ENCODE assay signal across 17 cellular contexts in the genomic region with DNA sequence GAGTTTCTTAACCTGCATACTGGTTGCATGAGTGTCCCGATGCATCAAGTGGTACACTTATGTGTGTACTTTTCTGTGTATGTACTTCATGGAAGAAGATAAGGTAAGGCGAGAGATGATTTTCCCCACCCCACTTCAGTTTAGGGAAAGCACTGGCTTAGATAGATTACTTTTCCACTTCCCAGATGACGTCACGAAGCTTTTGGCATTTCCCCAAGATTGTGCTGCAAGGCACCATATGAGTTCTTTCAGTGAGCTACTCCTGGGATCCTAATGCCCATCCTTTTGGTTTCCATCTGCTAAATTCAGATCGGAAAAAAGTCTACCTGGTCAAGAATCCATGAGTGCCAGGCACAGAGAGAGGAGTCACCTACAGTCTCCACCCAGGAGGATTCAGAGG. TPM values are rescaled to one million over a fixed set of nuclear protein-coding genes. Genes with fewer than 3 reads are reported as not detected.
DNase-seq lines count a peak whose midpoint lies in the region; ATAC-seq, FAIRE-seq and TF ChIP-seq lines count a peak whose summit lies in the region.
"Had no signal": no experiment of that assay in that cellular context is flagged by ENCODE, and none has a peak within 500 bp of the region (broad histone marks: within the 10 kb centered on the region; RNA-seq: fewer than 3 reads in every experiment).

No MANE protein-coding gene starts in this region.

- peaks cover 9% of the 10 kb centered on the region for H3K27me3 ChIP-seq in bronchial epithelial cell (ENCODE audit: control insufficient read depth, insufficient read depth, low read length)
- no peaks in the 10 kb centered on the region for H3K27me3 ChIP-seq in hepatocyte
- H3K27me3 ChIP-seq: SJCRH30 had no signal

- DNase-seq in A172 (ENCODE audit: low spot score), result peak; percentile 4
- peak; percentile 10 for DNase-seq in H4 (ENCODE audit: low spot score)
- peak; percentile 38 for DNase-seq in bronchial epithelial cell (ENCODE audit: low read depth)
- DNase-seq in hepatocyte (ENCODE audit: low spot score), result peak; percentile 50
- DNase-seq in NCI-H748 (lab: John Stamatoyannopoulos, UW; ENCODE audit: unreplicated experiment), result no peak
- DNase-seq in left lobe of liver (ENCODE audit: low spot score), result no peak
- no peak for DNase-seq in activated naive CD4-positive, alpha-beta T cell treated with anti-CD3 and anti-CD28 coated beads, Interleukin-2, amount 50 U/mL, for 16 hours
- DNase-seq: activated CD8-positive, alpha-beta memory T cell treated with anti-CD3 and anti-CD28 coated beads, Interleukin-2, amount 50 U/mL, for 4 hours; activated naive CD4-positive, alpha-beta T cell treated with Interleukin-2 at 50 U/mL for 16 hours; hypothalamus; NCI-H146; NCI-H446 treated with DMSO at 0.1 percent for 48 hours; stimulated activated CD4-positive, alpha-beta T cell treated with anti-CD3 and anti-CD28 coated beads, Interleukin-4, amount 100 ng/mL, for 4 hours; transverse colon had no signal

- no peak for FAIRE-seq in bronchial epithelial cell (lab: Jason Lieb, UNC)

- no peaks in the 10 kb centered on the region for H3K9me2 ChIP-seq in hepatocyte (replicated peaks; ENCODE audit: insufficient read depth)

- no peak overlapping the region for H3K4me3 ChIP-seq in bronchial epithelial cell (ENCODE audit: low read depth, low read length)
- no peak overlapping the region for H3K4me3 ChIP-seq in hepatocyte
- H3K4me3 ChIP-seq: SJCRH30, transverse colon had no signal

- peaks cover 4% of the 10 kb centered on the region for H3K4me1 ChIP-seq in hepatocyte (ENCODE audit: insufficient read depth)
- H3K4me1 ChIP-seq: parathyroid adenoma, SJCRH30 had no signal

- WGBS in hepatocyte (ENCODE audit: low lambda C conversion rate, missing lambda C conversion rate), result 74% methylated on average over 5 of the region's 5 CpGs

- no peaks in the 10 kb centered on the region for H3K9me3 ChIP-seq in hepatocyte (ENCODE audit: low read depth)
- H3K9me3 ChIP-seq: SJCRH30, transverse colon had no signal

- H4K20me1 ChIP-seq in hepatocyte (ENCODE audit: insufficient read depth, poor library complexity, severe bottlenecking), result no peaks in the 10 kb centered on the region

- ATAC-seq in left lobe of liver, result no peak
- ATAC-seq in GM18868 (IDR thresholded peaks at IDR 0.05; ENCODE audit: unreplicated experiment), result no peak

- H3K36me3 ChIP-seq in bronchial epithelial cell (ENCODE audit: control insufficient read depth, insufficient read depth, low read length) (no peaks in the 10 kb centered on the region), hepatocyte (replicated peaks; ENCODE audit: insufficient read depth, low read depth) (no peaks in the 10 kb centered on the region)
- H3K36me3 ChIP-seq: SJCRH30, transverse colon had no signal

- no peak overlapping the region for H2AFZ ChIP-seq in hepatocyte
- H2AFZ ChIP-seq: parathyroid adenoma had no signal

- H3K4me2 ChIP-seq in hepatocyte, result no peak overlapping the region

- H3K79me2 ChIP-seq in hepatocyte, result peaks cover 3% of the 10 kb centered on the region
- H3K79me2 ChIP-seq: parathyroid adenoma had no signal

- no peak overlapping the region for H3K27ac ChIP-seq in hepatocyte
- H3K27ac ChIP-seq: parathyroid adenoma, SJCRH30, transverse colon had no signal

- TF ChIP-seq CTCF in bronchial epithelial cell (IDR thresholded peaks at IDR 0.05; ENCODE audit: insufficient read depth, low read length, severe bottlenecking) (no peak), hepatocyte (IDR thresholded peaks at IDR 0.05; ENCODE audit: poor library complexity) (no peak)

RNA-seq across cellular contexts. Expression of gene IL17RB, which starts 4.5 kb away (rescaled TPM):
- total RNA-seq in A172 (2014; rRNA removed; shearing (Covaris generic)), result not detected in 2 replicates
- 0.39 TPM in 2 replicates for total RNA-seq in H4 (2014; rRNA removed; shearing (Covaris generic))
- total RNA-seq in bronchial epithelial cell (not detected in 2 replicates), hepatocyte (17.4 and 19.5 TPM in 2 replicates), left lobe of liver (23.2 TPM)
- 12.8 and 14.1 TPM in 2 replicates for polyA plus RNA-seq in hepatocyte
- total RNA-seq: SJCRH30 had no signal

RNA-seq across cellular contexts. Expression of gene CHDH, which starts 4.7 kb away (rescaled TPM):
- total RNA-seq in A172 (2014; rRNA removed; shearing (Covaris generic)), result 0.55 and 0.67 TPM in 2 replicates
- total RNA-seq in H4 (2014; rRNA removed; shearing (Covaris generic)), result 0.02 and 0.39 TPM in 2 replicates
- under 0.01 and 0.13 TPM in 2 replicates for total RNA-seq in bronchial epithelial cell
- 30.1 and 62.6 TPM in 2 replicates for total RNA-seq in hepatocyte
- polyA plus RNA-seq in hepatocyte, result 29.1 and 31.1 TPM in 2 replicates
- 44.7 TPM for total RNA-seq in left lobe of liver

RNA-seq across cellular contexts. Expression of gene ACTR8, which starts 31.1 kb away (rescaled TPM):
- 20.2 and 24.1 TPM in 2 replicates for total RNA-seq in A172 (2014; rRNA removed; shearing (Covaris generic))
- total RNA-seq in H4 (2014; rRNA removed; shearing (Covaris generic)), result 14.1 and 22.3 TPM in 2 replicates
- total RNA-seq in bronchial epithelial cell, result 16.8 and 18.9 TPM in 2 replicates
- 27.2 and 29.1 TPM in 2 replicates for total RNA-seq in hepatocyte
- polyA plus RNA-seq in hepatocyte, result 17.2 and 19.6 TPM in 2 replicates
- total RNA-seq in left lobe of liver, result 9.9 TPM

RNA-seq across cellular contexts. Expression of gene SELENOK, which starts 40.8 kb away (rescaled TPM):
- total RNA-seq in A172 (2014; rRNA removed; shearing (Covaris generic)), result 40.9 and 52.5 TPM in 2 replicates
- 40.3 and 61.0 TPM in 2 replicates for total RNA-seq in H4 (2014; rRNA removed; shearing (Covaris generic))
- 23.7 and 32.5 TPM in 2 replicates for total RNA-seq in bronchial epithelial cell
- total RNA-seq in hepatocyte, result 59.7 and 62.2 TPM in 2 replicates
- polyA plus RNA-seq in hepatocyte, result 155 and 163 TPM in 2 replicates
- total RNA-seq in left lobe of liver, result 30.3 TPM

Comparison
In these comparisons a context has a peak if more than half of its experiments do, and no peak if none do; other contexts are left out.
1. DNase-seq: peak in A172 (single experiment), H4 (single experiment), bronchial epithelial cell (single experiment) and hepatocyte (single experiment); none in NCI-H748 (single experiment), left lobe of liver (single experiment) and activated naive CD4-positive, alpha-beta T cell treated with anti-CD3 and anti-CD28 coated beads, Interleukin-2, amount 50 U/mL, for 16 hours (single experiment).
2. RNA of gene IL17RB, which starts 4.5 kb away (total RNA-seq): 23.2 TPM in left lobe of liver (single experiment) and 17.4 to 19.5 TPM in hepatocyte; 0.39 TPM in H4, not detected in A172 and not detected in bronchial epithelial cell; every median in the first group is over 10 times any median in the second.
3. RNA of gene CHDH, which starts 4.7 kb away (total RNA-seq): 30.1 to 62.6 TPM in hepatocyte and 44.7 TPM in left lobe of liver (single experiment); 0.55 to 0.67 TPM in A172, 0.02 to 0.39 TPM in H4 and under 0.01 to 0.13 TPM in bronchial epithelial cell; every median in the first group is over 10 times any median in the second.